In the genomic region with DNA sequence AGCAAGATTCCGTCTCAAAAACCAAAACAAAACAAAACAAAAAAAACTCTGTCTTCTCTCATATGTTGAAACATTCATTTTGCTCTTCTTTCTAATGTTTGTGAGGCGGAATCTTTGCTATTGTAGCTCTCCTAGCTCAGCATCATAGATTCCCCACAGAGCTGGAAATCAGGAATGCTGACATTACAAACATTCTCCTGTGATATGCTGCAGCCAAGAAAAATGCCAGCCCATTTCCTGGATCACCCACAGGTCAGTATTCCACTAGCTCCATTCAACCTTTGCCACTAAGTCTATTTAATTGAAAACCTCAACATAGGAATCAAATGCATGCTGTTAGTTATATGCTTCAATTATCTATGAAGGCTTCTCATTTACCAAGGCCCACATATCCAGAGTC, we compare ENCODE assay signal across 21 cellular contexts.
"Had no signal": no experiment of that assay in that cellular context is flagged by ENCODE, and none has a peak within 500 bp of the region (broad histone marks: within the 10 kb centered on the region; RNA-seq: fewer than 3 reads in every experiment).

No MANE protein-coding gene starts in this region.

- H3K36me3 ChIP-seq: gastroesophageal sphincter had no signal

- H3K27me3 Mint-ChIP-seq: type B pancreatic cell had no signal

- DNase-seq: effector CD4-positive, alpha-beta T cell; endodermal cell; erythroblast; glutamatergic neuron; immature natural killer cell; left cardiac atrium; left ventricle myocardium superior; mesenchymal stem cell; midbrain; naive B cell; occipital lobe; psoas muscle; stimulated activated CD4-positive, alpha-beta T cell treated with anti-CD3 and anti-CD28 coated beads, Interleukin-12 subunit alpha, Interleukin-12 subunit beta, amount 100 ng/mL, for 4 hours; stimulated activated naive CD4-positive, alpha-beta T cell treated with Interleukin-2 at 50 U/mL for 16 hours had no signal

- H3K27ac ChIP-seq: coronary artery, gastroesophageal sphincter, parathyroid adenoma, psoas muscle had no signal

- H3K27ac Mint-ChIP-seq: endodermal cell, immature natural killer cell, naive B cell, nephron, type B pancreatic cell had no signal

- H3K9me3 ChIP-seq: gastroesophageal sphincter, psoas muscle had no signal

- H3K4me3 Mint-ChIP-seq: endodermal cell, immature natural killer cell, naive B cell, nephron, type B pancreatic cell had no signal

- H3K9me3 Mint-ChIP-seq: endodermal cell, immature natural killer cell, nephron had no signal

- H3K4me1 Mint-ChIP-seq: endodermal cell, immature natural killer cell, naive B cell, nephron had no signal

- H3K27me3 ChIP-seq: gastroesophageal sphincter had no signal

- H3K4me1 ChIP-seq: gastroesophageal sphincter, psoas muscle had no signal

- H3K36me3 Mint-ChIP-seq: immature natural killer cell, naive B cell, type B pancreatic cell had no signal

- H3K4me3 ChIP-seq: coronary artery, gastroesophageal sphincter, lung, psoas muscle had no signal

- ATAC-seq: gastroesophageal sphincter, left cardiac atrium, left ventricle myocardium superior, psoas muscle, sciatic nerve had no signal
